Comparison of ENCODE assay signal across 17 cellular contexts in the genomic region with DNA sequence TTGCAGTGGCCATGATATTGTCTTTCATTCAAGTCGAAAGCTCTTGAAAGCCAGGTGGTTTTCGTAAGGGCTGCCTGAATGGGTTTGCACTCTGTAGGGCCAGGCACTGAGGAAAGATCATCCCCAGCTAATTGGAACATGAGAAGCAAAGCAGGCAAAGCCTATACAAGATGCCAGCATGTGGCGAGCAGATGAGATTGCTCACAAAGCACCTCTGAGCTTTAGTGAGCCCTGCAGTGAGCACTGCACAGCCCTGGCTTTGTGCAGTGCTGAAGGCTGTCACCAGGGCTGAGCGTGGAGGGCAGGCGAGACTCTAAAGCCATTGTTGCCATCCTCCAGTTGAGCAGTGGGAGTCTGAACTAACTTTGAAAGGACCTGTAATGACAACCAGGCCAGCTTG. TPM values are rescaled to one million over a fixed set of nuclear protein-coding genes. Genes with fewer than 3 reads are reported as not detected.
DNase-seq lines count a peak whose midpoint lies in the region; ATAC-seq and TF ChIP-seq lines count a peak whose summit lies in the region.
"Had no signal": no experiment of that assay in that cellular context is flagged by ENCODE, and none has a peak within 500 bp of the region (broad histone marks: within the 10 kb centered on the region; RNA-seq: fewer than 3 reads in every experiment).

No MANE protein-coding gene starts in this region.

- no peak overlapping the region for H3K4me2 ChIP-seq in Karpas-422 (ENCODE audit: low read depth, low read length, poor library complexity, severe bottlenecking)

- intact Hi-C loops in A673 (cut with micrococcal nuclease; ENCODE audit: unreplicated experiment) = no loop called here
- intact Hi-C loops in left colon (cut with DNase I, micrococcal nuclease) = no loop called here

- ATAC-seq in stimulated activated naive B cell treated with anti-CD40 and anti-IgM and Interleukin-4, amounts not matched to agents 10 μg/mL and 1 μg/mL and 100 μg/mL, for 72 hours (replicated peaks) = no peak
- ATAC-seq in GM18861 (IDR thresholded peaks at IDR 0.05; ENCODE audit: unreplicated experiment) = no peak
- no peak for ATAC-seq in left colon
- ATAC-seq: gastroesophageal sphincter; stimulated activated effector memory CD8-positive, alpha-beta T cell treated with anti-CD3 and anti-CD28 coated beads, Interleukin-12 subunit alpha, Interleukin-12 subunit beta, amount 100 ng/mL, for 72 hours had no signal

- CTCF ChIA-PET in A673 (lab: Charles Lee) = interaction anchor here (0.6 kb wide), 1 partner anchor 544 kb away, joined by 6 read pairs; no protein-coding TSS in a partner anchor

- H3K4me3 ChIP-seq in A673 (ENCODE audit: low read depth, low read length, poor library complexity, severe bottlenecking) = no peak overlapping the region
- no peak overlapping the region for H3K4me3 ChIP-seq in endodermal cell (ENCODE audit: low read length)
- H3K4me3 ChIP-seq in Karpas-422 (ENCODE audit: low read length) = no peak overlapping the region
- H3K4me3 ChIP-seq: gastroesophageal sphincter had no signal

- H3K36me3 Mint-ChIP-seq in endodermal cell (ENCODE audit: low read depth) = no peaks in the 10 kb centered on the region
- H3K36me3 Mint-ChIP-seq in stimulated activated naive B cell treated with anti-CD40 and anti-IgM and Interleukin-4, amounts not matched to agents 10 μg/mL and 1 μg/mL and 100 μg/mL, for 72 hours = peaks cover 8 to 15% of the 10 kb centered on the region in 2 donors

- 68 to 81% methylated on average over 5 of the region's 5 CpGs for WGBS in endodermal cell (ENCODE audit: insufficient coverage in 1 of 2, insufficient read length in 1 of 2), 2 experiments

- no TSS peak for BruUV-seq in A673 (replicated peaks; lab: Mats Ljungman, UMichigan)

- no peak overlapping the region for H3K27ac Mint-ChIP-seq in endodermal cell
- no peak overlapping the region for H3K27ac Mint-ChIP-seq in stimulated activated naive B cell treated with anti-CD40 and anti-IgM and Interleukin-4, amounts not matched to agents 10 μg/mL and 1 μg/mL and 100 μg/mL, for 72 hours
- H3K27ac Mint-ChIP-seq: activated B cell treated with CpG ODN at 0.5 μM for 24 hours; stimulated activated effector memory CD8-positive, alpha-beta T cell treated with anti-CD3 and anti-CD28 coated beads, Interleukin-12 subunit alpha, Interleukin-12 subunit beta, amount 100 ng/mL, for 72 hours had no signal

- H3K9me2 ChIP-seq in Karpas-422 (replicated peaks; ENCODE audit: insufficient read depth, low read length) = no peaks in the 10 kb centered on the region

- POLR2A ChIA-PET in A673 (lab: Charles Lee; ENCODE audit: low non-redundant PET) = interaction anchor here (0.5 to 0.6 kb wide), 2 partner anchors 14 to 30 kb away, joined by 3 to 8 read pairs; no protein-coding TSS in a partner anchor

- DNase-seq in A673 (ENCODE audit: low spot score) (peak; percentile 3), DMS79 treated with DMSO at 0.1 percent for 48 hours (lab: John Stamatoyannopoulos, UW) (peak; percentile 44), NCI-H510A treated with DMSO at 0.1 percent for 48 hours (lab: John Stamatoyannopoulos, UW) (peak; percentile 87), endodermal cell (peak; percentile 60), left colon (no peak), Karpas-422 (no peak)
- no peak for DNase-seq in stimulated activated naive B cell treated with anti-CD40 and anti-IgM and Interleukin-4, amounts not matched to agents 10 μg/mL and 1 μg/mL and 100 μg/mL, for 72 hours
- DNase-seq: activated B cell treated with CpG ODN at 0.5 μM for 24 hours, activated gamma-delta T cell, cortex of kidney, GOT3, NCI-H446, Right ventricle myocardium superior had no signal

- H3K27me3 Mint-ChIP-seq in endodermal cell (ENCODE audit: insufficient read depth) = no peaks in the 10 kb centered on the region
- H3K27me3 Mint-ChIP-seq in stimulated activated naive B cell treated with anti-CD40 and anti-IgM and Interleukin-4, amounts not matched to agents 10 μg/mL and 1 μg/mL and 100 μg/mL, for 72 hours = no peaks in the 10 kb centered on the region
- H3K27me3 Mint-ChIP-seq: activated B cell treated with CpG ODN at 0.5 μM for 24 hours had no signal

- H3K9me3 Mint-ChIP-seq in endodermal cell = no peaks in the 10 kb centered on the region
- no peaks in the 10 kb centered on the region for H3K9me3 Mint-ChIP-seq in stimulated activated naive B cell treated with anti-CD40 and anti-IgM and Interleukin-4, amounts not matched to agents 10 μg/mL and 1 μg/mL and 100 μg/mL, for 72 hours
- H3K9me3 Mint-ChIP-seq: activated B cell treated with CpG ODN at 0.5 μM for 24 hours; stimulated activated effector memory CD8-positive, alpha-beta T cell treated with anti-CD3 and anti-CD28 coated beads, Interleukin-12 subunit alpha, Interleukin-12 subunit beta, amount 100 ng/mL, for 72 hours had no signal

- H3K9ac ChIP-seq in endodermal cell (ENCODE audit: extremely low read depth, low read length, poor library complexity, severe bottlenecking) (no peak overlapping the region), Karpas-422 (ENCODE audit: low read length) (no peak overlapping the region)

- no peaks in the 10 kb centered on the region for H4K20me1 ChIP-seq in Karpas-422 (ENCODE audit: insufficient read depth, low read depth, low read length)

- H3K36me3 ChIP-seq in A673 (ENCODE audit: insufficient read depth, low read length, poor library complexity, severe bottlenecking) (no peaks in the 10 kb centered on the region), endodermal cell (ENCODE audit: control insufficient read depth, insufficient read depth, low read length) (no peaks in the 10 kb centered on the region), Karpas-422 (ENCODE audit: insufficient read depth, low read length) (no peaks in the 10 kb centered on the region)
- H3K36me3 ChIP-seq: gastroesophageal sphincter had no signal

- no peak for TF ChIP-seq CTCF in A673 (conservative IDR thresholded peaks at IDR 0.05; ENCODE audit: low read depth, low read length)
- TF ChIP-seq CTCF in endodermal cell (conservative IDR thresholded peaks at IDR 0.05) = peak; percentile 23

- H3K4me3 Mint-ChIP-seq in endodermal cell = no peak overlapping the region
- no peak overlapping the region for H3K4me3 Mint-ChIP-seq in stimulated activated naive B cell treated with anti-CD40 and anti-IgM and Interleukin-4, amounts not matched to agents 10 μg/mL and 1 μg/mL and 100 μg/mL, for 72 hours
- H3K4me3 Mint-ChIP-seq: activated B cell treated with CpG ODN at 0.5 μM for 24 hours; stimulated activated effector memory CD8-positive, alpha-beta T cell treated with anti-CD3 and anti-CD28 coated beads, Interleukin-12 subunit alpha, Interleukin-12 subunit beta, amount 100 ng/mL, for 72 hours had no signal

- H3K9me3 ChIP-seq in A673 (ENCODE audit: low read depth, low read length, poor library complexity, severe bottlenecking) (no peaks in the 10 kb centered on the region), endodermal cell (ENCODE audit: control insufficient read depth, low read length) (no peaks in the 10 kb centered on the region), Karpas-422 (ENCODE audit: low read length) (no peaks in the 10 kb centered on the region)
- H3K9me3 ChIP-seq: gastroesophageal sphincter had no signal

- H2AFZ ChIP-seq in Karpas-422 (ENCODE audit: low read length) = no peak overlapping the region

- no peaks in the 10 kb centered on the region for H3K79me2 ChIP-seq in Karpas-422 (ENCODE audit: low read length)

- H3K4me1 ChIP-seq in A673 (ENCODE audit: insufficient read depth, low read length, poor library complexity, severe bottlenecking) (no peaks in the 10 kb centered on the region), endodermal cell (ENCODE audit: control insufficient read depth, insufficient read depth, low read length) (no peaks in the 10 kb centered on the region), Karpas-422 (ENCODE audit: low read length) (no peaks in the 10 kb centered on the region)

- no peaks in the 10 kb centered on the region for H3K4me1 Mint-ChIP-seq in endodermal cell
- H3K4me1 Mint-ChIP-seq in stimulated activated naive B cell treated with anti-CD40 and anti-IgM and Interleukin-4, amounts not matched to agents 10 μg/mL and 1 μg/mL and 100 μg/mL, for 72 hours = no peaks in the 10 kb centered on the region
- H3K4me1 Mint-ChIP-seq: activated B cell treated with CpG ODN at 0.5 μM for 24 hours; stimulated activated effector memory CD8-positive, alpha-beta T cell treated with anti-CD3 and anti-CD28 coated beads, Interleukin-12 subunit alpha, Interleukin-12 subunit beta, amount 100 ng/mL, for 72 hours had no signal

- no peaks in the 10 kb centered on the region for H3K27me3 ChIP-seq in A673 (replicated peaks; ENCODE audit: insufficient read depth, low read depth, low read length, poor library complexity)
- H3K27me3 ChIP-seq in endodermal cell (ENCODE audit: control insufficient read depth, insufficient read depth, low read length, poor library complexity, severe bottlenecking) = no peaks in the 10 kb centered on the region
- H3K27me3 ChIP-seq in Karpas-422 (ENCODE audit: low read length) = no peaks in the 10 kb centered on the region
- H3K27me3 ChIP-seq: gastroesophageal sphincter had no signal

- no peak overlapping the region for H3K27ac ChIP-seq in A673 (ENCODE audit: low read depth, low read length, poor library complexity, severe bottlenecking)
- H3K27ac ChIP-seq in endodermal cell (ENCODE audit: low read depth, low read length) = peak overlapping the region; percentile 75
- no peak overlapping the region for H3K27ac ChIP-seq in Karpas-422 (ENCODE audit: low read length)
- H3K27ac ChIP-seq: C4-2B, gastroesophageal sphincter had no signal

RNA-seq across cellular contexts. Expression of a gene that starts 53.8 kb away (rescaled TPM):
- total RNA-seq in A673 (2021) (69.5 and 70.6 TPM in 2 replicates), endodermal cell (10 to 100 TPM; 32.5 to 53.0 TPM), left colon (100 to 1,000 TPM; 145 to 147 TPM)
- 67.3 TPM for polyA plus RNA-seq in endodermal cell (2013, experiment 1 of 2)
- polyA plus RNA-seq in endodermal cell (2013, experiment 2 of 2) = 66.0 TPM
- 20.2 and 41.6 TPM in 2 replicates for total RNA-seq in Karpas-422 (2014; rRNA removed; shearing (Covaris generic); ENCODE audit: low replicate concordance)

Comparison
In these comparisons a context has a peak if more than half of its experiments do, and no peak if none do; other contexts are left out.
1. DNase-seq: peak in A673 (single experiment), DMS79 treated with DMSO at 0.1 percent for 48 hours (single experiment), NCI-H510A treated with DMSO at 0.1 percent for 48 hours (single experiment) and endodermal cell (single experiment); none in stimulated activated naive B cell treated with anti-CD40 and anti-IgM and Interleukin-4, amounts not matched to agents 10 μg/mL and 1 μg/mL and 100 μg/mL, for 72 hours (single experiment), left colon (0 of 2) and Karpas-422 (single experiment).